1 cellular context compared by ENCODE assay signal in the genomic region with DNA sequence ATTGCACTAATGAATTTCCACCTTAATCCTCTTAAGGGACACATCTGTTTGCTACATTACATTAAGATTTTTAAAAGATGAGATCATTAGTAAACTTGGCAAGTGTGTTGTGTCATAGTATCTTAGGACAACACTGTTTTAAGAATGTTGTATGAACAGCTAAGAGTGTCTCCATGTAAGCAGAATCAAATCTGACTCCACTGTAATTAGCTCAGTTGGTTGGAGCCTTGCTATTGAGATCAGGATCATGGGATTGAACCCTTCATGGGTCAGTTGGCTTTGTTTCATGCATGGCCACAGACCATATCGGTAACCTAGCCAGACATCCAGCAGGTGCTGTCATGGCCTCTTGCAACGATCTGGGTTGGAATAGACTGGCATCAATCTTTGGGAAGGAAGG.
A peak's percentile ranks its signal among the peaks of the same experiment; 100 is the strongest.
TF ChIP-seq lines count a peak whose summit lies in the region.

No MANE protein-coding gene starts in this region.

TF ChIP-seq in IMR-90, 13 proteins besides CTCF, POLR2A, EP300 and RAD21:
- TF ChIP-seq NFE2L2 (IDR thresholded peaks at IDR 0.05; ENCODE audit: low read depth, low read length) (no peak), CEBPB (IDR thresholded peaks at IDR 0.05; ENCODE audit: low read depth, low read length) (peak; percentile 37; the same call in 1 of the 2 replicates)
